1 cellular context compared by ENCODE assay signal in genomic region chr10:132076578-132077081, GRCh38.
TF ChIP-seq lines count a peak whose summit lies in the region.

No MANE protein-coding gene starts in this region.

TF ChIP-seq in K562, 482 proteins besides CTCF, POLR2A, EP300 and RAD21 (continued from another document):
- TF ChIP-seq NEUROD1 (IDR thresholded peaks at IDR 0.05; ENCODE audit: borderline replicate concordance, low read depth, low read length, partially characterized antibody) (no peak), SMARCC2 (IDR thresholded peaks at IDR 0.05; ENCODE audit: low read depth) (no peak), DEAF1 (CRISPR knock-in tag; IDR thresholded peaks at IDR 0.05) (no peak), MLX (CRISPR knock-in tag; conservative IDR thresholded peaks at IDR 0.05) (no peak), MYBL2 (IDR thresholded peaks at IDR 0.05; ENCODE audit: low read depth) (no peak), MYBL2 (CRISPR knock-in tag; IDR thresholded peaks at IDR 0.05; ENCODE audit: borderline replicate concordance) (no peak), ZNF707 (CRISPR knock-in tag; conservative IDR thresholded peaks at IDR 0.05) (no peak), CBFB (CRISPR knock-in tag; IDR thresholded peaks at IDR 0.05) (no peak), NFATC3 (IDR thresholded peaks at IDR 0.05) (no peak), MYC (IDR thresholded peaks at IDR 0.05; ENCODE audit: low read depth, low read length) (no peak), MYC (CRISPR knock-in tag; IDR thresholded peaks at IDR 0.05; ENCODE audit: borderline replicate concordance, low read depth) (no peak), THRAP3 (IDR thresholded peaks at IDR 0.05; ENCODE audit: borderline replicate concordance) (no peak), TEAD2 (tag; IDR thresholded peaks at IDR 0.05) (no peak), ZNF175 (CRISPR knock-in tag; IDR thresholded peaks at IDR 0.05; ENCODE audit: low read depth) (peak; percentile 75; the same call in 1 of the 2 replicates), ZNF644 (tag; IDR thresholded peaks at IDR 0.05; ENCODE audit: low read depth) (no peak), HMGXB4 (CRISPR knock-in tag; IDR thresholded peaks at IDR 0.05) (no peak), USF1 (CRISPR knock-in tag; IDR thresholded peaks at IDR 0.05) (no peak), HLTF (IDR thresholded peaks at IDR 0.05) (no peak), SMARCA4 (IDR thresholded peaks at IDR 0.05) (no peak), GABPA (tag; conservative IDR thresholded peaks at IDR 0.05; ENCODE audit: low read depth) (peak; percentile 14; the same call in 1 of the 2 replicates), CC2D1A (IDR thresholded peaks at IDR 0.05) (no peak), XRCC4 (IDR thresholded peaks at IDR 0.05; ENCODE audit: extremely low read depth, insufficient read depth, insufficient read length) (no peak), DMBX1 (CRISPR knock-in tag; IDR thresholded peaks at IDR 0.05; ENCODE audit: borderline replicate concordance) (no peak), MTA2 (IDR thresholded peaks at IDR 0.05; ENCODE audit: low read depth) (no peak), RAD51 (IDR thresholded peaks at IDR 0.05; ENCODE audit: borderline replicate concordance, low read depth) (no peak), CBX8 (IDR thresholded peaks at IDR 0.05; ENCODE audit: borderline replicate concordance, extremely low read depth, low read depth, low read length, poor library complexity, severe bottlenecking) (no peak), L3MBTL2 (IDR thresholded peaks at IDR 0.05) (0 out of 2 replicates have a peak, but pooled peaks have one; percentile 2), ZNF133 (CRISPR knock-in tag; IDR thresholded peaks at IDR 0.05) (no peak), REST (CRISPR knock-in tag; IDR thresholded peaks at IDR 0.05; ENCODE audit: low read depth) (no peak), ZBTB43 (CRISPR knock-in tag; IDR thresholded peaks at IDR 0.05) (no peak)
- TF ChIP-seq, protein P1, sequence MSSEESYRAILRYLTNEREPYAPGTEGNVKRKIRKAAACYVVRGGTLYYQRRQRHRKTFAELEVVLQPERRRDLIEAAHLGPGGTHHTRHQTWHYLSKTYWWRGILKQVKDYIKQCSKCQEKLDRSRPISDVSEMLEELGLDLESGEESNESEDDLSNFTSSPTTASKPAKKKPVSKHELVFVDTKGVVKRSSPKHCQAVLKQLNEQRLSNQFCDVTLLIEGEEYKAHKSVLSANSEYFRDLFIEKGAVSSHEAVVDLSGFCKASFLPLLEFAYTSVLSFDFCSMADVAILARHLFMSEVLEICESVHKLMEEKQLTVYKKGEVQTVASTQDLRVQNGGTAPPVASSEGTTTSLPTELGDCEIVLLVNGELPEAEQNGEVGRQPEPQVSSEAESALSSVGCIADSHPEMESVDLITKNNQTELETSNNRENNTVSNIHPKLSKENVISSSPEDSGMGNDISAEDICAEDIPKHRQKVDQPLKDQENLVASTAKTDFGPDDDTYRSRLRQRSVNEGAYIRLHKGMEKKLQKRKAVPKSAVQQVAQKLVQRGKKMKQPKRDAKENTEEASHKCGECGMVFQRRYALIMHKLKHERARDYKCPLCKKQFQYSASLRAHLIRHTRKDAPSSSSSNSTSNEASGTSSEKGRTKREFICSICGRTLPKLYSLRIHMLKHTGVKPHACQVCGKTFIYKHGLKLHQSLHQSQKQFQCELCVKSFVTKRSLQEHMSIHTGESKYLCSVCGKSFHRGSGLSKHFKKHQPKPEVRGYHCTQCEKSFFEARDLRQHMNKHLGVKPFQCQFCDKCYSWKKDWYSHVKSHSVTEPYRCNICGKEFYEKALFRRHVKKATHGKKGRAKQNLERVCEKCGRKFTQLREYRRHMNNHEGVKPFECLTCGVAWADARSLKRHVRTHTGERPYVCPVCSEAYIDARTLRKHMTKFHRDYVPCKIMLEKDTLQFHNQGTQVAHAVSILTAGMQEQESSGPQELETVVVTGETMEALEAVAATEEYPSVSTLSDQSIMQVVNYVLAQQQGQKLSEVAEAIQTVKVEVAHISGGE (CRISPR knock-in tag; IDR thresholded peaks at IDR 0.05) = peak in 1 of 3 experiments; percentile 13; a peak in 1 of 6 replicates
- TF ChIP-seq, protein P2, sequence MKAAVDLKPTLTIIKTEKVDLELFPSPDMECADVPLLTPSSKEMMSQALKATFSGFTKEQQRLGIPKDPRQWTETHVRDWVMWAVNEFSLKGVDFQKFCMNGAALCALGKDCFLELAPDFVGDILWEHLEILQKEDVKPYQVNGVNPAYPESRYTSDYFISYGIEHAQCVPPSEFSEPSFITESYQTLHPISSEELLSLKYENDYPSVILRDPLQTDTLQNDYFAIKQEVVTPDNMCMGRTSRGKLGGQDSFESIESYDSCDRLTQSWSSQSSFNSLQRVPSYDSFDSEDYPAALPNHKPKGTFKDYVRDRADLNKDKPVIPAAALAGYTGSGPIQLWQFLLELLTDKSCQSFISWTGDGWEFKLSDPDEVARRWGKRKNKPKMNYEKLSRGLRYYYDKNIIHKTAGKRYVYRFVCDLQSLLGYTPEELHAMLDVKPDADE (conservative IDR thresholded peaks at IDR 0.05; ENCODE audit: control insufficient read depth, low read depth, low read length) = no peak
